ENCODE assay signal across 18 cellular contexts in the genomic region with DNA sequence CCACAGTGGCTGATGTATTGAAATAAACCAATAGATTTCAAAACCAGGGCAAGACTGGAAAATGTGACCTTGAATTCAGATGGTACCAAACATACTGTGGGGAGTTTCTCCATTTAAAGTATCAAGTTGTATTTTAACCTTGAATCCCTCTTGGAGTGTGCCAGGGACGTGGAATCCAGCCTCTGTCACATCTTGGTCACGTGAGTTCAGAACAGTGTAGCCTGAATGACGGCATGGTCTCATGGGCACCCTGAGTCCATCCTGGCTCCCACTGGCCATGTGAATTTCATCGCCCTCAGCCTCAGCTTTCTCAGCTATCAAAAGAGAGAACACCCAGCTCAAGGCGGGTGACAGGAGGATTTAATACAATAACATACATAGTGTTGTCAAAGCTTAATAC.
"Had no signal": no experiment of that assay in that cellular context is flagged by ENCODE, and none has a peak within 500 bp of the region (broad histone marks: within the 10 kb centered on the region; RNA-seq: fewer than 3 reads in every experiment).

No MANE protein-coding gene starts in this region.

- H3K27ac ChIP-seq: cardiac muscle cell, prostate gland, thyroid gland, VCaP had no signal

- H3K4me3 ChIP-seq: cardiac muscle cell, esophagus squamous epithelium, prostate gland, thyroid gland had no signal

- DNase-seq: activated CD4-positive, alpha-beta T cell treated with anti-CD3 and anti-CD28 coated beads for 1 hour; amniotic stem cell; effector memory CD4-positive, alpha-beta T cell; esophagus squamous epithelium; hippocampal formation; nucleus accumbens; stimulated activated CD4-positive, alpha-beta T cell treated with anti-CD3 and anti-CD28 coated beads, Interleukin-4, amount 100 ng/mL, for 24 hours; thyroid gland had no signal

- H3K36me3 ChIP-seq: prostate gland, thyroid gland had no signal

- H3K27ac Mint-ChIP-seq: activated naive CD8-positive, alpha-beta T cell; dendritic cell treated with granulocyte-macrophage colony-stimulating factor and Interleukin-4, amounts not matched to agents 40 ng/mL and 50 ng/mL, for 4 days; mesothelial cell of epicardium; stimulated activated memory B cell treated with anti-CD40 and anti-IgM and Interleukin-4, amounts not matched to agents 10 μg/mL and 1 μg/mL and 100 μg/mL, for 72 hours had no signal

- H3K9me3 Mint-ChIP-seq: dendritic cell treated with granulocyte-macrophage colony-stimulating factor and Interleukin-4, amounts not matched to agents 40 ng/mL and 50 ng/mL, for 4 days; mesothelial cell of epicardium; nephron; stimulated activated memory B cell treated with anti-CD40 and anti-IgM and Interleukin-4, amounts not matched to agents 10 μg/mL and 1 μg/mL and 100 μg/mL, for 72 hours had no signal

- H3K4me3 Mint-ChIP-seq: activated naive CD8-positive, alpha-beta T cell; dendritic cell treated with granulocyte-macrophage colony-stimulating factor and Interleukin-4, amounts not matched to agents 40 ng/mL and 50 ng/mL, for 4 days; mesothelial cell of epicardium; nephron; stimulated activated memory B cell treated with anti-CD40 and anti-IgM and Interleukin-4, amounts not matched to agents 10 μg/mL and 1 μg/mL and 100 μg/mL, for 72 hours had no signal

- H3K27me3 ChIP-seq: cardiac muscle cell, esophagus squamous epithelium, thyroid gland had no signal

- H3K9me3 ChIP-seq: esophagus squamous epithelium, prostate gland, thyroid gland had no signal

- ATAC-seq: left lobe of liver; sciatic nerve; stimulated activated memory B cell treated with anti-CD40 and anti-IgM and Interleukin-4, amounts not matched to agents 10 μg/mL and 1 μg/mL and 100 μg/mL, for 72 hours had no signal

- H3K27me3 Mint-ChIP-seq: activated naive CD8-positive, alpha-beta T cell; dendritic cell treated with granulocyte-macrophage colony-stimulating factor and Interleukin-4, amounts not matched to agents 40 ng/mL and 50 ng/mL, for 4 days; stimulated activated memory B cell treated with anti-CD40 and anti-IgM and Interleukin-4, amounts not matched to agents 10 μg/mL and 1 μg/mL and 100 μg/mL, for 72 hours had no signal

- H3K4me1 ChIP-seq: prostate gland had no signal
